In the genomic region with DNA sequence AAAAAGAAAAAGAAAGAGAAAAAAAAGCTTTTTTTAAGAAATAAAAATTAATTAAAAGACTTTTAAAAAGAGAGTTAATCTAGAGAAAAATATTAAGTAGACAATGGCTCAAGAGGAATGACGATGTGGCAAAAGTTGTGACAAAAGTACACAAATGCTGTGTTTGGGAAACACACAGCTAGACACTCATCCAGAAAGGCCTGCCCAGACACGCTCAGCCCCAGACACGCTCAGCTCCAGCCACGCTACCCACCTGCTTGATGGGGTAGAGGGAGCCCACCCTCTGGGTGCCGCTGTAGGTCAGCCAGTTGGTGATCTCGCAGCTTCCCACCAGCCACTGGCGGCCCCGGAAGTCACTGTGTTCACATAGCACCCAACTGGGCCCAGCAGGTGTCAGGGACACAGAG, we compare ENCODE assay signal across 1 cellular context.
A peak's percentile ranks its signal among the peaks of the same experiment; 100 is the strongest.
TF ChIP-seq lines count a peak whose summit lies in the region.

No MANE protein-coding gene starts in this region.

TF ChIP-seq in HepG2, 621 proteins besides CTCF, POLR2A, EP300 and RAD21:
- peak; percentile 71; the same call in 1 of the 2 replicates for TF ChIP-seq ZBTB38 (CRISPR knock-in tag; IDR thresholded peaks at IDR 0.05)
- no peak for TF ChIP-seq ZNF274 (CRISPR knock-in tag; IDR thresholded peaks at IDR 0.05)
- TF ChIP-seq ZNF276 (CRISPR knock-in tag; IDR thresholded peaks at IDR 0.05; ENCODE audit: low read depth), result no peak
- TF ChIP-seq, protein P1, sequence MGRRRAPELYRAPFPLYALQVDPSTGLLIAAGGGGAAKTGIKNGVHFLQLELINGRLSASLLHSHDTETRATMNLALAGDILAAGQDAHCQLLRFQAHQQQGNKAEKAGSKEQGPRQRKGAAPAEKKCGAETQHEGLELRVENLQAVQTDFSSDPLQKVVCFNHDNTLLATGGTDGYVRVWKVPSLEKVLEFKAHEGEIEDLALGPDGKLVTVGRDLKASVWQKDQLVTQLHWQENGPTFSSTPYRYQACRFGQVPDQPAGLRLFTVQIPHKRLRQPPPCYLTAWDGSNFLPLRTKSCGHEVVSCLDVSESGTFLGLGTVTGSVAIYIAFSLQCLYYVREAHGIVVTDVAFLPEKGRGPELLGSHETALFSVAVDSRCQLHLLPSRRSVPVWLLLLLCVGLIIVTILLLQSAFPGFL (CRISPR knock-in tag; IDR thresholded peaks at IDR 0.05), result no peak
- TF ChIP-seq ZNF687 (CRISPR knock-in tag; IDR thresholded peaks at IDR 0.05), result peak; percentile 54
- TF ChIP-seq ZXDC (CRISPR knock-in tag; IDR thresholded peaks at IDR 0.05), result no peak
- TF ChIP-seq ZSCAN9 (CRISPR knock-in tag; IDR thresholded peaks at IDR 0.05; ENCODE audit: borderline replicate concordance), result no peak
- TF ChIP-seq KDM5B (CRISPR knock-in tag; IDR thresholded peaks at IDR 0.05; ENCODE audit: borderline replicate concordance), result no peak
- no peak for TF ChIP-seq ZNF34 (CRISPR knock-in tag; IDR thresholded peaks at IDR 0.05; ENCODE audit: borderline replicate concordance)
- peak; percentile 75 for TF ChIP-seq ZBTB33 (CRISPR knock-in tag; IDR thresholded peaks at IDR 0.05)
- no peak for TF ChIP-seq ZFYVE20 (CRISPR knock-in tag; IDR thresholded peaks at IDR 0.05; ENCODE audit: borderline replicate concordance, low read depth)
- TF ChIP-seq, protein P2, sequence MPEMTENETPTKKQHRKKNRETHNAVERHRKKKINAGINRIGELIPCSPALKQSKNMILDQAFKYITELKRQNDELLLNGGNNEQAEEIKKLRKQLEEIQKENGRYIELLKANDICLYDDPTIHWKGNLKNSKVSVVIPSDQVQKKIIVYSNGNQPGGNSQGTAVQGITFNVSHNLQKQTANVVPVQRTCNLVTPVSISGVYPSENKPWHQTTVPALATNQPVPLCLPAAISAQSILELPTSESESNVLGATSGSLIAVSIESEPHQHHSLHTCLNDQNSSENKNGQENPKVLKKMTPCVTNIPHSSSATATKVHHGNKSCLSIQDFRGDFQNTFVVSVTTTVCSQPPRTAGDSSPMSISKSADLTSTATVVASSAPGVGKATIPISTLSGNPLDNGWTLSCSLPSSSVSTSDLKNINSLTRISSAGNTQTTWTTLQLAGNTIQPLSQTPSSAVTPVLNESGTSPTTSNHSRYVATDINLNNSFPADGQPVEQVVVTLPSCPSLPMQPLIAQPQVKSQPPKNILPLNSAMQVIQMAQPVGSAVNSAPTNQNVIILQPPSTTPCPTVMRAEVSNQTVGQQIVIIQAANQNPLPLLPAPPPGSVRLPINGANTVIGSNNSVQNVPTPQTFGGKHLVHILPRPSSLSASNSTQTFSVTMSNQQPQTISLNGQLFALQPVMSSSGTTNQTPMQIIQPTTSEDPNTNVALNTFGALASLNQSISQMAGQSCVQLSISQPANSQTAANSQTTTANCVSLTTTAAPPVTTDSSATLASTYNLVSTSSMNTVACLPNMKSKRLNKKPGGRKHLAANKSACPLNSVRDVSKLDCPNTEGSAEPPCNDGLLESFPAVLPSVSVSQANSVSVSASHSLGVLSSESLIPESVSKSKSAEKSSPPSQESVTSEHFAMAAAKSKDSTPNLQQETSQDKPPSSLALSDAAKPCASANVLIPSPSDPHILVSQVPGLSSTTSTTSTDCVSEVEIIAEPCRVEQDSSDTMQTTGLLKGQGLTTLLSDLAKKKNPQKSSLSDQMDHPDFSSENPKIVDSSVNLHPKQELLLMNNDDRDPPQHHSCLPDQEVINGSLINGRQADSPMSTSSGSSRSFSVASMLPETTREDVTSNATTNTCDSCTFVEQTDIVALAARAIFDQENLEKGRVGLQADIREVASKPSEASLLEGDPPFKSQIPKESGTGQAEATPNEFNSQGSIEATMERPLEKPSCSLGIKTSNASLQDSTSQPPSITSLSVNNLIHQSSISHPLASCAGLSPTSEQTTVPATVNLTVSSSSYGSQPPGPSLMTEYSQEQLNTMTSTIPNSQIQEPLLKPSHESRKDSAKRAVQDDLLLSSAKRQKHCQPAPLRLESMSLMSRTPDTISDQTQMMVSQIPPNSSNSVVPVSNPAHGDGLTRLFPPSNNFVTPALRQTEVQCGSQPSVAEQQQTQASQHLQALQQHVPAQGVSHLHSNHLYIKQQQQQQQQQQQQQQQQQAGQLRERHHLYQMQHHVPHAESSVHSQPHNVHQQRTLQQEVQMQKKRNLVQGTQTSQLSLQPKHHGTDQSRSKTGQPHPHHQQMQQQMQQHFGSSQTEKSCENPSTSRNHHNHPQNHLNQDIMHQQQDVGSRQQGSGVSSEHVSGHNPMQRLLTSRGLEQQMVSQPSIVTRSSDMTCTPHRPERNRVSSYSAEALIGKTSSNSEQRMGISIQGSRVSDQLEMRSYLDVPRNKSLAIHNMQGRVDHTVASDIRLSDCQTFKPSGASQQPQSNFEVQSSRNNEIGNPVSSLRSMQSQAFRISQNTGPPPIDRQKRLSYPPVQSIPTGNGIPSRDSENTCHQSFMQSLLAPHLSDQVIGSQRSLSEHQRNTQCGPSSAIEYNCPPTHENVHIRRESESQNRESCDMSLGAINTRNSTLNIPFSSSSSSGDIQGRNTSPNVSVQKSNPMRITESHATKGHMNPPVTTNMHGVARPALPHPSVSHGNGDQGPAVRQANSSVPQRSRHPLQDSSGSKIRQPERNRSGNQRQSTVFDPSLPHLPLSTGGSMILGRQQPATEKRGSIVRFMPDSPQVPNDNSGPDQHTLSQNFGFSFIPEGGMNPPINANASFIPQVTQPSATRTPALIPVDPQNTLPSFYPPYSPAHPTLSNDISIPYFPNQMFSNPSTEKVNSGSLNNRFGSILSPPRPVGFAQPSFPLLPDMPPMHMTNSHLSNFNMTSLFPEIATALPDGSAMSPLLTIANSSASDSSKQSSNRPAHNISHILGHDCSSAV (CRISPR knock-in tag; IDR thresholded peaks at IDR 0.05; ENCODE audit: borderline replicate concordance), result no peak
- TF ChIP-seq ZNF264 (CRISPR knock-in tag; IDR thresholded peaks at IDR 0.05), result no peak
- peak in 1 of 2 experiments; percentile 22; a peak in 1 of 4 replicates for TF ChIP-seq MAFK (conservative IDR thresholded peaks at IDR 0.05 in 1 of 2, IDR thresholded peaks at IDR 0.05 in 1 of 2; ENCODE audit: low read length in 2 of 2)
- peak; percentile 58 for TF ChIP-seq STAG1 (CRISPR knock-in tag; IDR thresholded peaks at IDR 0.05)
